1 cellular context compared by ENCODE assay signal in the genomic region with DNA sequence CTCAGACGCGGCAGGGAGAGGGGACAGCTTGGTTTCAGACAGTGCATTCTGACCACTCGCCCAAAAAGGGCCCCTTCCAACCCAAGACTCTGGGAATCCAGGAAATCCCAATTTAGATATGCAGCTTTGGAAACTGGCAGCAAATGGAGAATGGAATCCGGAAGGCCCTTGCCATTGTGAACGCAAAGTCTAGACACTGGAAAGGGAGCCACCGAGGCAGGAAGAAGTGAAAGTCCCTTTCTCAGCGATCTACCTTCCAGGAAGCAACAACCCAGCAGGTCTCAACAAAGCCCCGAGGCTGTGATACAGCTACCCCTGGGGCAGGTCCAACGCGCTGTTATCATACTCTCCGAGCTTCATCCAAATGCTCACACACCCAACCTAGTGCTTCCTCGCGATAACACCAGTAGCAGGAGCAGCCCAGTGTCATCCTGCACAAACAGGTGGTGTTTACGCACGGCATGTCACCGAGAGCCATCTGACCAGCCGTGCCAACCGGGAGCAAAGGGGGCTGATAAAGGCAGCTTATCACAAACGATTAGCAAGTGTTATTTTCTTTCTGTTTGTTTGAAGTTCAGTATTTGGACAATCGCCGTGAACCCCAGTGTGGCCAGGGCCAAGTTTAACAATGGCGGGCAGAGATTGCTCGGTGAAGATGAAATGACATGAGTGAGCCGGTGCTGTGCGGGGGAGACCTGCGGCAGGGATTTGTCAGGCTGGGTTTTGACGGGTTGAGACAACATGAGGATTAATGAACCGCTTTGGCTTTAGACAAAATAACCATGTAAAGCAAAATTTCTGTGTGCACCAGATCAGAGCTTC.
TF ChIP-seq lines count a peak whose summit lies in the region.

No MANE protein-coding gene starts in this region.

TF ChIP-seq in endothelial cell of umbilical vein, 7 proteins besides CTCF, POLR2A, EP300 and RAD21:
- TF ChIP-seq GATA2 (IDR thresholded peaks at IDR 0.05; ENCODE audit: insufficient read depth, insufficient read length, low read depth, low read length) (no peak), POLR2AphosphoS5 (IDR thresholded peaks at IDR 0.05; ENCODE audit: insufficient read depth, low read depth, low read length) (no peak), EZH2 (IDR thresholded peaks at IDR 0.05; ENCODE audit: borderline replicate concordance, low read depth, low read length, severe bottlenecking) (no peak), FOS (IDR thresholded peaks at IDR 0.05; ENCODE audit: borderline replicate concordance, insufficient read depth, low read length) (no peak), MYC (IDR thresholded peaks at IDR 0.05; ENCODE audit: low read depth, low read length) (no peak), JUN (IDR thresholded peaks at IDR 0.05; ENCODE audit: borderline replicate concordance, insufficient read depth, insufficient read length, low read depth) (no peak)
- TF ChIP-seq, protein P1, sequence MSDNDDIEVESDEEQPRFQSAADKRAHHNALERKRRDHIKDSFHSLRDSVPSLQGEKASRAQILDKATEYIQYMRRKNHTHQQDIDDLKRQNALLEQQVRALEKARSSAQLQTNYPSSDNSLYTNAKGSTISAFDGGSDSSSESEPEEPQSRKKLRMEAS (IDR thresholded peaks at IDR 0.05; ENCODE audit: insufficient read depth, insufficient read length): no peak
